In genomic region chr18:58861853-58862252, GRCh38 we compare ENCODE assay signal across 9 cellular contexts. TPM values are rescaled to one million over a fixed set of nuclear protein-coding genes. Genes with fewer than 3 reads are reported as not detected.
DNase-seq lines count a peak whose midpoint lies in the region; ATAC-seq and TF ChIP-seq lines count a peak whose summit lies in the region.
"Had no signal": no experiment of that assay in that cellular context is flagged by ENCODE, and none has a peak within 500 bp of the region (broad histone marks: within the 10 kb centered on the region; RNA-seq: fewer than 3 reads in every experiment).

No MANE protein-coding gene starts in this region.

- no peaks in the 10 kb centered on the region for H3K36me3 ChIP-seq in SU-DHL-6 (ENCODE audit: low read length)
- no peaks in the 10 kb centered on the region for H3K36me3 ChIP-seq in MM.1S (replicated peaks; ENCODE audit: insufficient read depth, low read length)

- no peak for ATAC-seq in HG02588 (IDR thresholded peaks at IDR 0.05; ENCODE audit: unreplicated experiment)
- ATAC-seq: activated T-cell treated with anti-CD3 and anti-CD28 coated beads, Interleukin-2, amount 50 U/mL, for 72 hours had no signal

- H3K9me2 ChIP-seq in SU-DHL-6 (replicated peaks; ENCODE audit: insufficient read depth, low read length) (no peaks in the 10 kb centered on the region), MM.1S (replicated peaks; ENCODE audit: insufficient read depth, low read length) (no peaks in the 10 kb centered on the region)

- H3K9me3 ChIP-seq in SU-DHL-6 (ENCODE audit: insufficient read depth, low read length) (no peaks in the 10 kb centered on the region), MM.1S (replicated peaks; ENCODE audit: insufficient read depth, low read length) (no peaks in the 10 kb centered on the region)

- DNase-seq in NCI-H345 (lab: John Stamatoyannopoulos, UW), result peak; percentile 12
- DNase-seq in NCI-H345 treated with DMSO at 0.1 percent for 48 hours (lab: John Stamatoyannopoulos, UW; ENCODE audit: unreplicated experiment), result no peak
- DNase-seq in medulla oblongata (ENCODE audit: extremely low spot score), result peak; percentile 42
- DNase-seq in MM.1S, result no peak
- DNase-seq in GM20000 (ENCODE audit: low spot score), result no peak
- DNase-seq: activated T-cell treated with anti-CD3 and anti-CD28 coated beads, Interleukin-2, amount 50 U/mL, for 72 hours had no signal

- 0 out of 2 replicates have a peak, but pooled peaks cover 3% of the 10 kb centered on the region for H3K4me1 ChIP-seq in MM.1S (ENCODE audit: low read length)

- H3K4me3 ChIP-seq in SU-DHL-6 (ENCODE audit: insufficient read depth, low read length, poor library complexity, severe bottlenecking) (no peak overlapping the region), MM.1S (ENCODE audit: low read length) (no peak overlapping the region)

- no peak overlapping the region for H3K27ac ChIP-seq in SU-DHL-6 (ENCODE audit: low read depth, low read length)
- peak overlapping the region; percentile 98 for H3K27ac ChIP-seq in temporal lobe (ENCODE audit: low read depth, low read length)
- H3K27ac ChIP-seq in MM.1S (ENCODE audit: low read length), result no peak overlapping the region

- TF ChIP-seq CTCF in SU-DHL-6 (IDR thresholded peaks at IDR 0.05; ENCODE audit: insufficient read depth, low read length, poor library complexity, severe bottlenecking) (no peak), MM.1S (IDR thresholded peaks at IDR 0.05; ENCODE audit: low read length) (no peak), GM20000 (IDR thresholded peaks at IDR 0.05; ENCODE audit: extremely low read depth, missing control alignments) (no peak)

- no peak overlapping the region for H2AFZ ChIP-seq in SU-DHL-6 (ENCODE audit: low read depth, low read length, severe bottlenecking)
- no peak overlapping the region for H2AFZ ChIP-seq in MM.1S (ENCODE audit: low read length)

- no peaks in the 10 kb centered on the region for H3K27me3 ChIP-seq in SU-DHL-6 (ENCODE audit: low read length)
- H3K27me3 ChIP-seq in MM.1S (replicated peaks; ENCODE audit: insufficient read depth, low read length), result no peaks in the 10 kb centered on the region; the same call in 1 of the 2 replicates

- H4K20me1 ChIP-seq in SU-DHL-6 (ENCODE audit: low read depth, low read length) (no peaks in the 10 kb centered on the region), MM.1S (ENCODE audit: insufficient read depth, low read length) (no peaks in the 10 kb centered on the region)

- H3K9ac ChIP-seq in SU-DHL-6 (ENCODE audit: low read length) (no peak overlapping the region), MM.1S (ENCODE audit: low read length) (no peak overlapping the region)

- H3K4me2 ChIP-seq in SU-DHL-6 (ENCODE audit: low read depth, low read length, poor library complexity, severe bottlenecking) (peak overlapping the region; percentile 66), MM.1S (ENCODE audit: low read depth, low read length) (no peak overlapping the region)

- H3K79me2 ChIP-seq in SU-DHL-6 (ENCODE audit: insufficient read depth, low read length), result peaks cover 18% of the 10 kb centered on the region; the same call in 1 of the 2 replicates
- H3K79me2 ChIP-seq in MM.1S (ENCODE audit: low read length), result no peaks in the 10 kb centered on the region

- H3F3A ChIP-seq in SU-DHL-6 (ENCODE audit: insufficient read depth), result peaks cover 23% of the 10 kb centered on the region
- H3F3A ChIP-seq in MM.1S (ENCODE audit: insufficient read depth, low read length), result 0 out of 2 replicates have a peak, but pooled peaks cover 3% of the 10 kb centered on the region

RNA-seq across cellular contexts. Expression of gene ZNF532, which starts 2.8 kb away (rescaled TPM):
- total RNA-seq in temporal lobe, result 184 TPM

Comparison
In these comparisons a context has a peak if more than half of its experiments do, and no peak if none do; other contexts are left out.
1. DNase-seq: peak in NCI-H345 (single experiment) and medulla oblongata (single experiment); none in NCI-H345 treated with DMSO at 0.1 percent for 48 hours (single experiment), MM.1S (single experiment) and GM20000 (single experiment).